ENCODE assay signal across 13 cellular contexts in genomic region chr17:70564006-70564620, GRCh38.
"Had no signal": no experiment of that assay in that cellular context is flagged by ENCODE, and none has a peak within 500 bp of the region (broad histone marks: within the 10 kb centered on the region; RNA-seq: fewer than 3 reads in every experiment).

No MANE protein-coding gene starts in this region.

- H3K9me3 ChIP-seq: body of pancreas, gastroesophageal sphincter, thoracic aorta had no signal

- H3K27ac Mint-ChIP-seq: activated CD4-positive, alpha-beta T cell treated with anti-CD3 and anti-CD28 coated beads, Interleukin-2, amount 10 ng/mL, durations not matched to agents 24 days and 14 days; effector memory CD8-positive, alpha-beta T cell; naive B cell; stimulated activated naive CD8-positive, alpha-beta T cell treated with anti-CD3 and anti-CD28 coated beads, Interleukin-15, amount 100 ng/mL, for 72 hours; T-helper 1 cell treated with Interleukin-12 subunit alpha and Interleukin-12 subunit beta and Interleukin-4 antibody, amounts not matched to agents 30 μg/mL and 1 μg/mL, for 36 hours; WTC11 had no signal

- H3K36me3 Mint-ChIP-seq: naive B cell, WTC11 had no signal

- H3K9me3 Mint-ChIP-seq: activated CD4-positive, alpha-beta T cell treated with anti-CD3 and anti-CD28 coated beads, Interleukin-2, amount 10 ng/mL, durations not matched to agents 24 days and 14 days; T-helper 1 cell treated with Interleukin-12 subunit alpha and Interleukin-12 subunit beta and Interleukin-4 antibody, amounts not matched to agents 30 μg/mL and 1 μg/mL, for 36 hours; WTC11 had no signal

- H3K27ac ChIP-seq: body of pancreas, gastroesophageal sphincter, thoracic aorta had no signal

- H3K4me1 ChIP-seq: body of pancreas, gastroesophageal sphincter had no signal

- ATAC-seq: body of pancreas; effector memory CD8-positive, alpha-beta T cell; gastroesophageal sphincter; stimulated activated naive CD8-positive, alpha-beta T cell treated with anti-CD3 and anti-CD28 coated beads, Interleukin-15, amount 100 ng/mL, for 72 hours; WTC11 had no signal

- H3K27me3 Mint-ChIP-seq: activated CD4-positive, alpha-beta T cell treated with anti-CD3 and anti-CD28 coated beads, Interleukin-2, amount 10 ng/mL, durations not matched to agents 24 days and 14 days; central memory CD8-positive, alpha-beta T cell; effector memory CD8-positive, alpha-beta T cell; stimulated activated naive CD8-positive, alpha-beta T cell treated with anti-CD3 and anti-CD28 coated beads, Interleukin-15, amount 100 ng/mL, for 72 hours had no signal

- H3K36me3 ChIP-seq: gastroesophageal sphincter, thoracic aorta had no signal

- H3K4me3 ChIP-seq: body of pancreas, gastroesophageal sphincter, thoracic aorta had no signal

- H3K27me3 ChIP-seq: body of pancreas, gastroesophageal sphincter had no signal

- DNase-seq: activated CD4-positive, alpha-beta T cell treated with anti-CD3 and anti-CD28 coated beads, Interleukin-2, amount 10 ng/mL, durations not matched to agents 24 days and 14 days; activated naive CD4-positive, alpha-beta T cell treated with Interleukin-2 at 50 U/mL for 16 hours; body of pancreas; effector memory CD8-positive, alpha-beta T cell; naive B cell; retina; stimulated activated CD4-positive, alpha-beta T cell treated with anti-CD3 and anti-CD28 coated beads, Interleukin-4, amount 100 ng/mL, for 4 hours; stimulated activated naive CD8-positive, alpha-beta T cell treated with anti-CD3 and anti-CD28 coated beads, Interleukin-15, amount 100 ng/mL, for 72 hours had no signal

- H3K4me3 Mint-ChIP-seq: activated CD4-positive, alpha-beta T cell treated with anti-CD3 and anti-CD28 coated beads, Interleukin-2, amount 10 ng/mL, durations not matched to agents 24 days and 14 days; central memory CD8-positive, alpha-beta T cell; effector memory CD8-positive, alpha-beta T cell; naive B cell; stimulated activated naive CD8-positive, alpha-beta T cell treated with anti-CD3 and anti-CD28 coated beads, Interleukin-15, amount 100 ng/mL, for 72 hours; T-helper 1 cell treated with Interleukin-12 subunit alpha and Interleukin-12 subunit beta and Interleukin-4 antibody, amounts not matched to agents 30 μg/mL and 1 μg/mL, for 36 hours; WTC11 had no signal

- H3K4me1 Mint-ChIP-seq: activated CD4-positive, alpha-beta T cell treated with anti-CD3 and anti-CD28 coated beads, Interleukin-2, amount 10 ng/mL, durations not matched to agents 24 days and 14 days; central memory CD8-positive, alpha-beta T cell; naive B cell; stimulated activated naive CD8-positive, alpha-beta T cell treated with anti-CD3 and anti-CD28 coated beads, Interleukin-15, amount 100 ng/mL, for 72 hours; WTC11 had no signal
